12 cellular contexts compared by ENCODE assay signal in genomic region chr6:94510877-94511276, GRCh38.
"Had no signal": no experiment of that assay in that cellular context is flagged by ENCODE, and none has a peak within 500 bp of the region (broad histone marks: within the 10 kb centered on the region; RNA-seq: fewer than 3 reads in every experiment).

No MANE protein-coding gene starts in this region.

- H3K27me3 Mint-ChIP-seq: activated CD8-positive, alpha-beta memory T cell treated with anti-CD3 and anti-CD28 coated beads, Interleukin-2, amount 10 ng/mL, durations not matched to agents 7 days and 5 days; stimulated activated naive CD8-positive, alpha-beta T cell treated with anti-CD3 and anti-CD28 coated beads, Interleukin-15, Interleukin-2, amounts not matched to agents 100 ng/mL and 50 ng/mL, for 24 hours had no signal

- H3K4me3 ChIP-seq: ascending aorta, heart left ventricle, neural progenitor cell, right lobe of liver had no signal

- H3K27ac Mint-ChIP-seq: activated CD8-positive, alpha-beta memory T cell treated with anti-CD3 and anti-CD28 coated beads, Interleukin-2, amount 10 ng/mL, durations not matched to agents 7 days and 5 days; neural progenitor cell; stimulated activated naive CD8-positive, alpha-beta T cell treated with anti-CD3 and anti-CD28 coated beads, Interleukin-15, Interleukin-2, amounts not matched to agents 100 ng/mL and 50 ng/mL, for 24 hours; T-helper 2 cell treated with Interferon-gamma antibody and Interleukin-4, amounts not matched to agents 5 μg/mL and 100 μg/mL, for 36 hours had no signal

- DNase-seq: activated CD4-positive, alpha-beta T cell treated with anti-CD3 and anti-CD28 coated beads for 1 hour; activated CD4-positive, alpha-beta T cell treated with anti-CD3 and anti-CD28 coated beads, Interleukin-2, amount 50 U/mL, for 48 hours; activated CD8-positive, alpha-beta memory T cell treated with anti-CD3 and anti-CD28 coated beads, Interleukin-2, amount 10 ng/mL, durations not matched to agents 7 days and 5 days; activated T-cell treated with anti-CD3 and anti-CD28 coated beads, Interleukin-2, amount 50 U/mL, for 48 hours; stimulated activated CD4-positive, alpha-beta T cell treated with anti-CD3 and anti-CD28 coated beads, Interleukin-12 subunit alpha, Interleukin-12 subunit beta, amount 100 ng/mL, for 4 hours; stimulated activated CD8-positive, alpha-beta memory T cell treated with anti-CD3 and anti-CD28 coated beads, Interleukin-4, amount 100 ng/mL, for 48 hours had no signal

- H3K9me3 ChIP-seq: ascending aorta, right lobe of liver had no signal

- H3K4me3 Mint-ChIP-seq: activated CD8-positive, alpha-beta memory T cell treated with anti-CD3 and anti-CD28 coated beads, Interleukin-2, amount 10 ng/mL, durations not matched to agents 7 days and 5 days; neural progenitor cell; stimulated activated naive CD8-positive, alpha-beta T cell treated with anti-CD3 and anti-CD28 coated beads, Interleukin-15, Interleukin-2, amounts not matched to agents 100 ng/mL and 50 ng/mL, for 24 hours; T-helper 2 cell treated with Interferon-gamma antibody and Interleukin-4, amounts not matched to agents 5 μg/mL and 100 μg/mL, for 36 hours had no signal

- ATAC-seq: activated CD8-positive, alpha-beta memory T cell treated with anti-CD3 and anti-CD28 coated beads, Interleukin-2, amount 10 ng/mL, durations not matched to agents 7 days and 5 days; heart left ventricle; right lobe of liver had no signal

- H3K4me1 Mint-ChIP-seq: activated CD8-positive, alpha-beta memory T cell treated with anti-CD3 and anti-CD28 coated beads, Interleukin-2, amount 10 ng/mL, durations not matched to agents 7 days and 5 days; neural progenitor cell had no signal

- H3K36me3 Mint-ChIP-seq: activated CD8-positive, alpha-beta memory T cell treated with anti-CD3 and anti-CD28 coated beads, Interleukin-2, amount 10 ng/mL, durations not matched to agents 7 days and 5 days; neural progenitor cell had no signal

- H3K4me2 ChIP-seq: neural progenitor cell had no signal

- H2AFZ ChIP-seq: neural progenitor cell had no signal

- H3K27me3 ChIP-seq: ascending aorta, heart left ventricle, neural progenitor cell, right lobe of liver had no signal

- H3K27ac ChIP-seq: ascending aorta, heart left ventricle, neural progenitor cell, right lobe of liver had no signal

- H3K36me3 ChIP-seq: ascending aorta, heart left ventricle, neural progenitor cell, right lobe of liver had no signal

- H3K4me1 ChIP-seq: ascending aorta, heart left ventricle, neural progenitor cell, right lobe of liver had no signal

- H3K9ac ChIP-seq: neural progenitor cell had no signal
